ENCODE assay signal across 8 cellular contexts in the genomic region with DNA sequence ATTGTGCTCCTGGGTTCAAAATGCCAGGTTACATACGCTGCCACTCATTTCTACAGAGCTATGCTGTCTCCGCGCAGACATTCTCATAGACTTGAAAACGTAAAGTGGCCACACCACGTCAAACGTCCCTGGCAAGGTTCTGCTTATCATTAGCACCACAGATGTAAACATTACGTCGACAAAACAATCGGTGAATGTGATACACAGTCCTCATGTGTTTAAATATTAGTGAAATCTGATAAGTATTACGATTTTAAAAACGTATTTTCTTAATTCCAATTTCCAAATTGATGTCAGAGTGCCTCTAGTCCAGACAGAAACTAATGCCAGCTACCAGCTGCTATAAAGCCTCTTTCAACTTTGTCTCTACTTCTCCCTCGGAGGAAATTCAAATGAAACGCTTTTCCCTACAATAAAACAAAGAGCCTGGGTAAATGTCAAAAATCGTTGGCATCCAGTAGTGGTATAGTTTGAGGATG. TPM values are rescaled to one million over a fixed set of nuclear protein-coding genes. Genes with fewer than 3 reads are reported as not detected.
DNase-seq lines count a peak whose midpoint lies in the region; ATAC-seq, FAIRE-seq and TF ChIP-seq lines count a peak whose summit lies in the region.

No MANE protein-coding gene starts in this region.

- TF ChIP-seq CTCF in mesothelial cell of epicardium (IDR thresholded peaks at IDR 0.05; ENCODE audit: unreplicated experiment), result no peak

- H3K27ac Mint-ChIP-seq in T-helper 2 cell treated with Interferon-gamma antibody and Interleukin-4, amounts not matched to agents 5 μg/mL and 100 μg/mL, for 36 hours, result peak overlapping the region; percentile 96
- H3K27ac Mint-ChIP-seq in mesothelial cell of epicardium, result peak overlapping the region; percentile 96

- ATAC-seq in GM21526 (IDR thresholded peaks at IDR 0.05; ENCODE audit: low FRiP score, unreplicated experiment), result peak; percentile 23
- no peak for ATAC-seq in HG03442 (IDR thresholded peaks at IDR 0.05; ENCODE audit: unreplicated experiment)

- no peak for FAIRE-seq in urothelium cell line (lab: Jason Lieb, UNC)

- peak; percentile 26 for DNase-seq in D341Med (ENCODE audit: low spot score)
- peak; percentile 56 for DNase-seq in M059J (ENCODE audit: low read depth)
- DNase-seq in T-helper 2 cell treated with Interferon-gamma antibody and Interleukin-4, amounts not matched to agents 5 μg/mL and 100 μg/mL, for 36 hours (ENCODE audit: low spot score), result peak; percentile 62
- DNase-seq in effector CD8-positive, alpha-beta T cell (lab: John Stamatoyannopoulos, UW), result peak; percentile 24
- DNase-seq in mesothelial cell of epicardium (ENCODE audit: low spot score in 2 of 2, unreplicated experiment in 2 of 2), result no peak
- peak; percentile 29 for DNase-seq in urothelium cell line (ENCODE audit: low spot score)

- H3K9me3 Mint-ChIP-seq in T-helper 2 cell treated with Interferon-gamma antibody and Interleukin-4, amounts not matched to agents 5 μg/mL and 100 μg/mL, for 36 hours, result no peaks in the 10 kb centered on the region
- H3K9me3 Mint-ChIP-seq in mesothelial cell of epicardium, result no peaks in the 10 kb centered on the region

- peak overlapping the region; percentile 96 for H3K4me3 Mint-ChIP-seq in T-helper 2 cell treated with Interferon-gamma antibody and Interleukin-4, amounts not matched to agents 5 μg/mL and 100 μg/mL, for 36 hours
- H3K4me3 Mint-ChIP-seq in mesothelial cell of epicardium, result peak overlapping the region; percentile 97

- H3K36me3 Mint-ChIP-seq in T-helper 2 cell treated with Interferon-gamma antibody and Interleukin-4, amounts not matched to agents 5 μg/mL and 100 μg/mL, for 36 hours (ENCODE audit: low read depth), result peaks cover 51% of the 10 kb centered on the region
- no peaks in the 10 kb centered on the region for H3K36me3 Mint-ChIP-seq in mesothelial cell of epicardium

- H3K4me1 Mint-ChIP-seq in T-helper 2 cell treated with Interferon-gamma antibody and Interleukin-4, amounts not matched to agents 5 μg/mL and 100 μg/mL, for 36 hours (ENCODE audit: low read depth), result peaks cover 43% of the 10 kb centered on the region
- peaks cover 45% of the 10 kb centered on the region for H3K4me1 Mint-ChIP-seq in mesothelial cell of epicardium

- no peaks in the 10 kb centered on the region for H3K27me3 Mint-ChIP-seq in T-helper 2 cell treated with Interferon-gamma antibody and Interleukin-4, amounts not matched to agents 5 μg/mL and 100 μg/mL, for 36 hours (ENCODE audit: low read depth)
- no peaks in the 10 kb centered on the region for H3K27me3 Mint-ChIP-seq in mesothelial cell of epicardium (ENCODE audit: low read depth)

RNA-seq across cellular contexts. Expression of gene STK17B, which starts 1.1 kb away (rescaled TPM):
- 11.3 and 11.8 TPM in 2 replicates for total RNA-seq in M059J (2014; rRNA removed; shearing (Covaris generic))
- total RNA-seq in mesothelial cell of epicardium, result 35.2 to 36.5 TPM (median 35.6 TPM) in 3 replicates

Comparison
In these comparisons a context has a peak if more than half of its experiments do, and no peak if none do; other contexts are left out.
1. DNase-seq: peak in D341Med (single experiment), M059J (single experiment), T-helper 2 cell treated with Interferon-gamma antibody and Interleukin-4, amounts not matched to agents 5 μg/mL and 100 μg/mL, for 36 hours (single experiment), effector CD8-positive, alpha-beta T cell (single experiment) and urothelium cell line (single experiment); none in mesothelial cell of epicardium (0 of 2).